In the genomic region with DNA sequence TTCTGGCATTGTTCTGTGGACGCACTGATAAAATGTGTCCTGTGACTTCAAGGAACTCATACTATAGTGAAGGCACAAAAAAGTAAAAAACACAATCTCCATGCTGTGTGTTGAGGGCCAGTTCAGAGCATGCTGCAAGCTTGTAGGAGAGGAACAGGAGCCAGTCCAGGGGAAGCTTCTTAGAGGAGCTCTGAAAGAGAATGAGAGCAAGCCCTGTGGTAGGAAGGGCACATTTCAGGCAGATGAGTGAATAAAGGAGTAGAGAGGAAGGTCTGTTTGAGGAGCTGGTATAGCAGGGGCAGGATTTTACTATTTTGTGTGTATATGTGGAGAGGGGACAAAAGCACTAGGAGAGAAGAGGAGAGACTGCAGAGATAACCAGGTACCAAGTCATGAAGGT, we compare ENCODE assay signal across 21 cellular contexts.
"Had no signal": no experiment of that assay in that cellular context is flagged by ENCODE, and none has a peak within 500 bp of the region (broad histone marks: within the 10 kb centered on the region; RNA-seq: fewer than 3 reads in every experiment).

No MANE protein-coding gene starts in this region.

- ATAC-seq: activated naive CD4-positive, alpha-beta T cell treated with anti-CD3 and anti-CD28 coated beads, Interleukin-2, amount 50 U/mL, for 72 hours; activated T-cell treated with anti-CD3 and anti-CD28 coated beads, Interleukin-2, amount 50 U/mL, for 72 hours; heart right ventricle; mucosa of descending colon; natural killer cell treated with Interleukin-12 subunit alpha and Interleukin-12 subunit beta and Interleukin-15 and Interleukin-18, amount 100 ng/mL, for 72 hours; right lobe of liver had no signal

- H3K4me3 Mint-ChIP-seq: activated T-cell treated with anti-CD3 and anti-CD28 coated beads, Interleukin-2, amount 50 U/mL, for 72 hours; dendritic cell treated with granulocyte-macrophage colony-stimulating factor and Interleukin-4, amounts not matched to agents 40 ng/mL and 50 ng/mL, for 4 days; natural killer cell treated with Interleukin-12 subunit alpha and Interleukin-12 subunit beta and Interleukin-15 and Interleukin-18, amount 100 ng/mL, for 72 hours; T-helper 2 cell treated with Interferon-gamma antibody and Interleukin-4, amounts not matched to agents 5 μg/mL and 100 μg/mL, for 36 hours had no signal

- H3K27ac Mint-ChIP-seq: activated naive CD4-positive, alpha-beta T cell treated with anti-CD3 and anti-CD28 coated beads, Interleukin-2, amount 50 U/mL, for 72 hours; activated T-cell treated with anti-CD3 and anti-CD28 coated beads, Interleukin-2, amount 50 U/mL, for 72 hours; dendritic cell treated with granulocyte-macrophage colony-stimulating factor and Interleukin-4, amounts not matched to agents 40 ng/mL and 50 ng/mL, for 4 days; natural killer cell treated with Interleukin-12 subunit alpha and Interleukin-12 subunit beta and Interleukin-15 and Interleukin-18, amount 100 ng/mL, for 72 hours; progenitor cell of endocrine pancreas; T-helper 2 cell treated with Interferon-gamma antibody and Interleukin-4, amounts not matched to agents 5 μg/mL and 100 μg/mL, for 36 hours had no signal

- H3K27me3 Mint-ChIP-seq: dendritic cell treated with granulocyte-macrophage colony-stimulating factor and Interleukin-4, amounts not matched to agents 40 ng/mL and 50 ng/mL, for 4 days; natural killer cell treated with Interleukin-12 subunit alpha and Interleukin-12 subunit beta and Interleukin-15 and Interleukin-18, amount 100 ng/mL, for 72 hours; progenitor cell of endocrine pancreas had no signal

- H3K36me3 Mint-ChIP-seq: activated naive CD4-positive, alpha-beta T cell treated with anti-CD3 and anti-CD28 coated beads, Interleukin-2, amount 50 U/mL, for 72 hours had no signal

- DNase-seq: activated CD4-positive, alpha-beta T cell treated with anti-CD3 and anti-CD28 coated beads for 4 hours; activated CD4-positive, alpha-beta T cell treated with anti-CD3 and anti-CD28 coated beads, Interleukin-2, amount 50 U/mL, for 4 hours; activated naive CD4-positive, alpha-beta T cell; activated T-cell treated with anti-CD3 and anti-CD28 coated beads for 4 hours; activated T-cell treated with anti-CD3 and anti-CD28 coated beads, Interleukin-2, amount 50 U/mL, for 72 hours; central memory CD4-positive, alpha-beta T cell; effector CD4-positive, alpha-beta T cell; esophagus squamous epithelium; foreskin melanocyte; heart right ventricle; left ventricle myocardium inferior; mucosa of descending colon; right lobe of liver; stimulated activated CD4-positive, alpha-beta T cell treated with anti-CD3 and anti-CD28 coated beads, Interleukin-2, amount 100 ng/mL, for 48 hours; stimulated activated naive CD4-positive, alpha-beta T cell treated with Interleukin-2 at 50 U/mL for 16 hours; transverse colon had no signal

- H3K9me3 Mint-ChIP-seq: activated naive CD4-positive, alpha-beta T cell treated with anti-CD3 and anti-CD28 coated beads, Interleukin-2, amount 50 U/mL, for 72 hours; activated T-cell treated with anti-CD3 and anti-CD28 coated beads, Interleukin-2, amount 50 U/mL, for 72 hours; dendritic cell treated with granulocyte-macrophage colony-stimulating factor and Interleukin-4, amounts not matched to agents 40 ng/mL and 50 ng/mL, for 4 days; natural killer cell treated with Interleukin-12 subunit alpha and Interleukin-12 subunit beta and Interleukin-15 and Interleukin-18, amount 100 ng/mL, for 72 hours; T-helper 2 cell treated with Interferon-gamma antibody and Interleukin-4, amounts not matched to agents 5 μg/mL and 100 μg/mL, for 36 hours had no signal
